Comparison of ENCODE assay signal across 21 cellular contexts in genomic region chr6:52328721-52329120, GRCh38. TPM values are rescaled to one million over a fixed set of nuclear protein-coding genes. Genes with fewer than 3 reads are reported as not detected.
DNase-seq lines count a peak whose midpoint lies in the region; ATAC-seq and TF ChIP-seq lines count a peak whose summit lies in the region.
"Had no signal": no experiment of that assay in that cellular context is flagged by ENCODE, and none has a peak within 500 bp of the region (broad histone marks: within the 10 kb centered on the region; RNA-seq: fewer than 3 reads in every experiment).

No MANE protein-coding gene starts in this region.

- no peak overlapping the region for H3K27ac Mint-ChIP-seq in stimulated activated naive B cell treated with anti-CD40 and anti-IgM and Interleukin-4, amounts not matched to agents 10 μg/mL and 1 μg/mL and 100 μg/mL, for 72 hours
- H3K27ac Mint-ChIP-seq: activated CD4-positive, alpha-beta memory T cell treated with anti-CD3 and anti-CD28 coated beads for 36 hours; activated naive CD4-positive, alpha-beta T cell treated with anti-CD3 and anti-CD28 coated beads for 36 hours; T-helper 2 cell treated with Interferon-gamma antibody and Interleukin-4, amounts not matched to agents 5 μg/mL and 100 μg/mL, for 36 hours; WTC11 had no signal

- peaks cover 6 to 22% of the 10 kb centered on the region in 2 donors for H3K4me1 ChIP-seq in left lung

- intact Hi-C loops in left lung (cut with DNase I): no loop called here

- DNase-seq in DMS79 (lab: John Stamatoyannopoulos, UW) (peak; percentile 40), NCI-H345 (lab: John Stamatoyannopoulos, UW) (peak; percentile 20), left lung (no peak), H7 (no peak)
- DNase-seq in stimulated activated CD4-positive, alpha-beta T cell treated with anti-CD3 and anti-CD28 coated beads, Interleukin-4, amount 100 ng/mL, for 24 hours: no peak
- DNase-seq in stimulated activated naive B cell treated with anti-CD40 and anti-IgM and Interleukin-4, amounts not matched to agents 10 μg/mL and 1 μg/mL and 100 μg/mL, for 72 hours: no peak
- DNase-seq in stimulated activated CD4-positive, alpha-beta T cell treated with anti-CD3 and anti-CD28 coated beads, Interleukin-15, amount 100 ng/mL, for 24 hours: no peak
- DNase-seq: activated CD4-positive, alpha-beta memory T cell treated with anti-CD3 and anti-CD28 coated beads for 36 hours; activated naive CD4-positive, alpha-beta T cell treated with anti-CD3 and anti-CD28 coated beads for 36 hours; activated T-cell treated with anti-CD3 and anti-CD28 coated beads, Interleukin-2, amount 50 U/mL, for 1 hour; dorsolateral prefrontal cortex; MM.1S; nucleus accumbens; RPMI8226 had no signal

- H3K9me3 Mint-ChIP-seq in stimulated activated naive B cell treated with anti-CD40 and anti-IgM and Interleukin-4, amounts not matched to agents 10 μg/mL and 1 μg/mL and 100 μg/mL, for 72 hours: no peaks in the 10 kb centered on the region
- H3K9me3 Mint-ChIP-seq: activated CD4-positive, alpha-beta memory T cell treated with anti-CD3 and anti-CD28 coated beads for 36 hours; activated naive CD4-positive, alpha-beta T cell treated with anti-CD3 and anti-CD28 coated beads for 36 hours; CD14-positive monocyte; T-helper 2 cell treated with Interferon-gamma antibody and Interleukin-4, amounts not matched to agents 5 μg/mL and 100 μg/mL, for 36 hours; WTC11 had no signal

- H3K9me3 ChIP-seq in left lung: no peaks in the 10 kb centered on the region
- H3K9me3 ChIP-seq: thoracic aorta had no signal

- H3K27me3 Mint-ChIP-seq in stimulated activated naive B cell treated with anti-CD40 and anti-IgM and Interleukin-4, amounts not matched to agents 10 μg/mL and 1 μg/mL and 100 μg/mL, for 72 hours: no peaks in the 10 kb centered on the region
- H3K27me3 Mint-ChIP-seq: activated CD4-positive, alpha-beta memory T cell treated with anti-CD3 and anti-CD28 coated beads for 36 hours had no signal

- H3K36me3 ChIP-seq in left lung (no peaks in the 10 kb centered on the region), H7 (replicated peaks; ENCODE audit: control insufficient read depth, insufficient read depth, low read length) (no peaks in the 10 kb centered on the region)
- H3K36me3 ChIP-seq: thoracic aorta had no signal

- H3K27me3 ChIP-seq in left lung (no peaks in the 10 kb centered on the region), H7 (ENCODE audit: control insufficient read depth, insufficient read depth, low read length) (no peaks in the 10 kb centered on the region)
- H3K27me3 ChIP-seq: dorsolateral prefrontal cortex had no signal

- no peaks in the 10 kb centered on the region for H3K36me3 Mint-ChIP-seq in stimulated activated naive B cell treated with anti-CD40 and anti-IgM and Interleukin-4, amounts not matched to agents 10 μg/mL and 1 μg/mL and 100 μg/mL, for 72 hours
- H3K36me3 Mint-ChIP-seq: activated CD4-positive, alpha-beta memory T cell treated with anti-CD3 and anti-CD28 coated beads for 36 hours; CD14-positive monocyte; WTC11 had no signal

- no peak overlapping the region for H3K4me3 Mint-ChIP-seq in stimulated activated naive B cell treated with anti-CD40 and anti-IgM and Interleukin-4, amounts not matched to agents 10 μg/mL and 1 μg/mL and 100 μg/mL, for 72 hours
- H3K4me3 Mint-ChIP-seq: activated CD4-positive, alpha-beta memory T cell treated with anti-CD3 and anti-CD28 coated beads for 36 hours; activated naive CD4-positive, alpha-beta T cell treated with anti-CD3 and anti-CD28 coated beads for 36 hours; CD14-positive monocyte; T-helper 2 cell treated with Interferon-gamma antibody and Interleukin-4, amounts not matched to agents 5 μg/mL and 100 μg/mL, for 36 hours; WTC11 had no signal

- peaks cover 7 to 11% of the 10 kb centered on the region in 2 donors for H3K4me1 Mint-ChIP-seq in stimulated activated naive B cell treated with anti-CD40 and anti-IgM and Interleukin-4, amounts not matched to agents 10 μg/mL and 1 μg/mL and 100 μg/mL, for 72 hours

- H3K4me3 ChIP-seq in left lung: no peak overlapping the region
- H3K4me3 ChIP-seq in H7 (ENCODE audit: insufficient read depth, low read depth, low read length): no peak overlapping the region
- H3K4me3 ChIP-seq: dorsolateral prefrontal cortex, K562, SK-N-MC, thoracic aorta had no signal

- no peak for TF ChIP-seq CTCF in 22Rv1 (IDR thresholded peaks at IDR 0.05)
- TF ChIP-seq CTCF in left lung (IDR thresholded peaks at IDR 0.05): no peak

- H3K27ac ChIP-seq in 22Rv1: 0 out of 2 replicates have a peak overlapping the region, but pooled peaks have one; percentile 15
- H3K27ac ChIP-seq in left lung: peak overlapping the region in 1 of 2 donors; percentile 33
- H3K27ac ChIP-seq: SK-N-MC, thoracic aorta had no signal

- ATAC-seq in left lung: peak; percentile 60
- ATAC-seq in stimulated activated naive B cell treated with anti-CD40 and anti-IgM and Interleukin-4, amounts not matched to agents 10 μg/mL and 1 μg/mL and 100 μg/mL, for 72 hours (replicated peaks): no peak
- ATAC-seq: K562, WTC11 had no signal

RNA-seq across cellular contexts. Expression of gene PAQR8, which starts 33.2 kb away (rescaled TPM):
- total RNA-seq in left lung: 10 to 100 TPM in 1 of 2 donors, 1 to 10 TPM in 1; 9.3 to 15.6 TPM
- total RNA-seq in H7 (2014; rRNA removed; shearing (Covaris generic)): 4.6 and 6.7 TPM in 2 replicates

RNA-seq across cellular contexts. Expression of gene MCM3, which starts 44.2 kb away (rescaled TPM):
- 10 to 100 TPM; 38.9 to 67.6 TPM for total RNA-seq in left lung
- 308 and 349 TPM in 2 replicates for total RNA-seq in H7 (2014; rRNA removed; shearing (Covaris generic))

Comparison
In these comparisons a context has a peak if more than half of its experiments do, and no peak if none do; other contexts are left out.
1. DNase-seq: peak in DMS79 (single experiment) and NCI-H345 (single experiment); none in left lung (0 of 2), H7 (single experiment), stimulated activated CD4-positive, alpha-beta T cell treated with anti-CD3 and anti-CD28 coated beads, Interleukin-4, amount 100 ng/mL, for 24 hours (single experiment), stimulated activated naive B cell treated with anti-CD40 and anti-IgM and Interleukin-4, amounts not matched to agents 10 μg/mL and 1 μg/mL and 100 μg/mL, for 72 hours (single experiment) and stimulated activated CD4-positive, alpha-beta T cell treated with anti-CD3 and anti-CD28 coated beads, Interleukin-15, amount 100 ng/mL, for 24 hours (single experiment).